Comparison of ENCODE assay signal across 12 cellular contexts in the genomic region with DNA sequence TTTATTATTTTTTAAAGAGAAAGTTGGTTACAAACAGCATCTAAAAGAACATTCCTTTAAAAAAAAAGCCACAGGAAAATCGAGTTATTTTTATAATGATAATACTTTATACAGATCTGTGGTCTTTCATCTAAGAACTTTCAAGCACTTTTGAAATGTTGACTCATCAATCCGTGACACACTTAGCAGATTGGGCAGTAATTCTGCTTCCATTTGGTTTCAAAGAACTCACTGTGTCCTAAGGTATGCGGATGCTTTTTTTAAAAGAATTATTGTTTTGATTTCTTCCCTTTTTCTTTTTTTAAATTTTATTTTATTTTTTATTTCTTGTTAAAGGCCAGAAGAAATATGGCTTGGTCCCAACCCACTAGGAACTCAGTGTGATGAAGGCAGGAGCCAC.
DNase-seq lines count a peak whose midpoint lies in the region; ATAC-seq and TF ChIP-seq lines count a peak whose summit lies in the region.
"Had no signal": no experiment of that assay in that cellular context is flagged by ENCODE, and none has a peak within 500 bp of the region (broad histone marks: within the 10 kb centered on the region; RNA-seq: fewer than 3 reads in every experiment).

No MANE protein-coding gene starts in this region.

- no peaks in the 10 kb centered on the region for H4K20me1 ChIP-seq in osteoblast (ENCODE audit: insufficient read depth, low read length)

- H3K27me3 ChIP-seq in osteoblast (ENCODE audit: insufficient read depth, low read length) = no peaks in the 10 kb centered on the region

- no peak for ATAC-seq in GM21786 (IDR thresholded peaks at IDR 0.05; ENCODE audit: unreplicated experiment)
- ATAC-seq: stimulated activated naive B cell treated with anti-CD40 and anti-IgM and Interleukin-4, amounts not matched to agents 10 μg/mL and 1 μg/mL and 100 μg/mL, for 72 hours; T-cell had no signal

- no peaks in the 10 kb centered on the region for H3K9me3 ChIP-seq in osteoblast (ENCODE audit: low read depth, low read length)

- peak overlapping the region; percentile 99 for H3K27ac ChIP-seq in osteoblast (ENCODE audit: low read depth, low read length)

- H3K36me3 ChIP-seq in osteoblast (ENCODE audit: insufficient read depth, low read length) = no peaks in the 10 kb centered on the region

- H3K4me1 ChIP-seq in osteoblast (ENCODE audit: insufficient read depth, low read length) = peaks cover 64% of the 10 kb centered on the region

- TF ChIP-seq CTCF in AG10803 (conservative IDR thresholded peaks at IDR 0.05; ENCODE audit: low read length) (no peak), epithelial cell of esophagus (IDR thresholded peaks at IDR 0.05; ENCODE audit: insufficient read depth, low read depth, low read length, missing control alignments) (no peak), osteoblast (IDR thresholded peaks at IDR 0.05; ENCODE audit: extremely low read depth, low read depth, low read length) (no peak)

- no peak overlapping the region for H2AFZ ChIP-seq in osteoblast (ENCODE audit: low read length)

- H3K79me2 ChIP-seq in osteoblast (ENCODE audit: insufficient read depth, low read length) = peaks cover 3% of the 10 kb centered on the region

- no peak overlapping the region for H3K4me3 ChIP-seq in AG10803 (ENCODE audit: low read length)
- H3K4me3 ChIP-seq in epithelial cell of esophagus (ENCODE audit: low read length) = no peak overlapping the region
- no peak overlapping the region for H3K4me3 ChIP-seq in osteoblast (ENCODE audit: insufficient read depth, low read length)

- H3K4me2 ChIP-seq in osteoblast (ENCODE audit: insufficient read depth, low read length) = peak overlapping the region; percentile 3

- DNase-seq in AG10803 (ENCODE audit: low read depth) (peak; percentile 94), NCI-H226 (peak; percentile 73), epithelial cell of esophagus (ENCODE audit: low read depth) (peak; percentile 80), osteoblast (ENCODE audit: insufficient read length, low spot score, missing footprints) (peak; percentile 59), OCI-M1 (lab: John Stamatoyannopoulos, UW) (no peak), NCI-H1930 (lab: John Stamatoyannopoulos, UW) (no peak)
- no peak for DNase-seq in activated CD4-positive, CD25-positive, alpha-beta regulatory T cell (lab: John Stamatoyannopoulos, UW)
- DNase-seq: NCI-H446; stimulated activated CD4-positive, alpha-beta T cell treated with anti-CD3 and anti-CD28 coated beads, Interleukin-15, amount 100 ng/mL, for 24 hours; stimulated activated naive B cell treated with anti-CD40 and anti-IgM and Interleukin-4, amounts not matched to agents 10 μg/mL and 1 μg/mL and 100 μg/mL, for 72 hours; T-cell had no signal

Comparison
In these comparisons a context has a peak if more than half of its experiments do, and no peak if none do; other contexts are left out.
1. DNase-seq: peak in AG10803 (single experiment), NCI-H226 (single experiment), epithelial cell of esophagus (single experiment) and osteoblast (single experiment); none in OCI-M1 (single experiment), NCI-H1930 (0 of 2) and activated CD4-positive, CD25-positive, alpha-beta regulatory T cell (0 of 4).